32 cellular contexts compared by ENCODE assay signal in genomic region chr17:6047966-6048365, GRCh38.
DNase-seq lines count a peak whose midpoint lies in the region; ATAC-seq and TF ChIP-seq lines count a peak whose summit lies in the region.
"Had no signal": no experiment of that assay in that cellular context is flagged by ENCODE, and none has a peak within 500 bp of the region (broad histone marks: within the 10 kb centered on the region; RNA-seq: fewer than 3 reads in every experiment).

No MANE protein-coding gene starts in this region.

- DNase-seq in AG09319 (ENCODE audit: extremely low read depth, low read depth) (peak; percentile 15), RWPE2 (ENCODE audit: low spot score) (no peak), fibroblast of gingiva (ENCODE audit: low read depth) (peak; percentile 50), COR-L47 (lab: John Stamatoyannopoulos, UW) (no peak)
- DNase-seq: activated CD4-positive, alpha-beta T cell treated with anti-CD3 and anti-CD28 coated beads, Interleukin-2, amount 10 ng/mL, durations not matched to agents 7 days and 5 days; activated gamma-delta T cell; activated naive CD8-positive, alpha-beta T cell treated with anti-CD3 and anti-CD28 coated beads, Interleukin-2, amount 10 ng/mL, durations not matched to agents 7 days and 5 days; activated T-cell treated with anti-CD3 and anti-CD28 coated beads, Interleukin-2, amount 50 U/mL, for 24 hours; DMS53; effector memory CD4-positive, alpha-beta T cell; GOT3; left lung; mesendoderm; naive B cell; NCI-H1048; NCI-H1694 treated with DMSO at 0.1 percent for 48 hours; NCI-H526; occipital lobe; SHP77 treated with DMSO at 0.1 percent for 48 hours; small intestine; stimulated activated naive CD8-positive, alpha-beta T cell treated with anti-CD3 and anti-CD28 coated beads, Interleukin-15, amount 100 ng/mL, for 72 hours; SW 1271; T1000 had no signal

- peak; percentile 31; the same call in 2 of the 3 replicates for ATAC-seq in RWPE2 (ENCODE audit: low read depth)
- ATAC-seq in GM21515 (IDR thresholded peaks at IDR 0.05; ENCODE audit: unreplicated experiment) = no peak
- no peak for ATAC-seq in HG03521 (IDR thresholded peaks at IDR 0.05; ENCODE audit: unreplicated experiment)
- no peak for ATAC-seq in GM21447 (IDR thresholded peaks at IDR 0.05; ENCODE audit: unreplicated experiment)
- ATAC-seq: A549; left lung; stimulated activated naive CD8-positive, alpha-beta T cell treated with anti-CD3 and anti-CD28 coated beads, Interleukin-15, amount 100 ng/mL, for 72 hours had no signal

- peaks cover 12% of the 10 kb centered on the region for H3K4me1 Mint-ChIP-seq in nephron
- H3K4me1 Mint-ChIP-seq: activated CD4-positive, alpha-beta T cell treated with anti-CD3 and anti-CD28 coated beads, Interleukin-2, amount 10 ng/mL, durations not matched to agents 7 days and 5 days; activated naive CD8-positive, alpha-beta T cell treated with anti-CD3 and anti-CD28 coated beads, Interleukin-2, amount 10 ng/mL, durations not matched to agents 7 days and 5 days; IgD-negative memory B cell; naive B cell; stimulated activated naive CD8-positive, alpha-beta T cell treated with anti-CD3 and anti-CD28 coated beads, Interleukin-15, amount 100 ng/mL, for 72 hours had no signal

- TF ChIP-seq CTCF in AG09319 (IDR thresholded peaks at IDR 0.05; ENCODE audit: low read depth, low read length) = no peak
- TF ChIP-seq CTCF in RWPE2 (IDR thresholded peaks at IDR 0.05; ENCODE audit: poor library complexity, severe bottlenecking) = no peak
- no peak for TF ChIP-seq CTCF in nephron (IDR thresholded peaks at IDR 0.05; ENCODE audit: unreplicated experiment in 3 of 3)

- H3K4me3 ChIP-seq in RWPE2 (ENCODE audit: severe bottlenecking) = no peak overlapping the region
- H3K4me3 ChIP-seq: A549, BLaER1, breast epithelium, left lung, vagina had no signal

- H3K27ac ChIP-seq in RWPE2 (ENCODE audit: poor library complexity, severe bottlenecking) = no peak overlapping the region
- H3K27ac ChIP-seq: A549, breast epithelium, left lung, vagina had no signal

- H3K9me3 ChIP-seq in RWPE2 (ENCODE audit: severe bottlenecking) = no peaks in the 10 kb centered on the region
- H3K9me3 ChIP-seq: A549, BLaER1, breast epithelium, left lung, vagina had no signal

- no peaks in the 10 kb centered on the region for H3K36me3 ChIP-seq in RWPE2 (ENCODE audit: low read depth)
- H3K36me3 ChIP-seq: BLaER1, breast epithelium, left lung, vagina had no signal

- peaks cover 24% of the 10 kb centered on the region for H3K27me3 Mint-ChIP-seq in nephron (ENCODE audit: low read depth)

- no peaks in the 10 kb centered on the region for H3K9me3 Mint-ChIP-seq in nephron
- H3K9me3 Mint-ChIP-seq: activated CD4-positive, alpha-beta T cell treated with anti-CD3 and anti-CD28 coated beads, Interleukin-2, amount 10 ng/mL, durations not matched to agents 7 days and 5 days; activated naive CD8-positive, alpha-beta T cell treated with anti-CD3 and anti-CD28 coated beads, Interleukin-2, amount 10 ng/mL, durations not matched to agents 7 days and 5 days; activated T-cell treated with anti-CD3 and anti-CD28 coated beads, Interleukin-2, amount 50 U/mL, for 24 hours; IgD-negative memory B cell; naive B cell; stimulated activated naive CD8-positive, alpha-beta T cell treated with anti-CD3 and anti-CD28 coated beads, Interleukin-15, amount 100 ng/mL, for 72 hours had no signal

- no peak overlapping the region for H3K4me3 Mint-ChIP-seq in nephron
- H3K4me3 Mint-ChIP-seq: activated CD4-positive, alpha-beta T cell treated with anti-CD3 and anti-CD28 coated beads, Interleukin-2, amount 10 ng/mL, durations not matched to agents 7 days and 5 days; activated naive CD8-positive, alpha-beta T cell treated with anti-CD3 and anti-CD28 coated beads, Interleukin-2, amount 10 ng/mL, durations not matched to agents 7 days and 5 days; activated T-cell treated with anti-CD3 and anti-CD28 coated beads, Interleukin-2, amount 50 U/mL, for 24 hours; IgD-negative memory B cell; naive B cell; stimulated activated naive CD8-positive, alpha-beta T cell treated with anti-CD3 and anti-CD28 coated beads, Interleukin-15, amount 100 ng/mL, for 72 hours had no signal

- H3K27ac Mint-ChIP-seq in nephron = peak overlapping the region in 2 of 3 experiments; percentile 43 to 69
- H3K27ac Mint-ChIP-seq: activated CD4-positive, alpha-beta T cell treated with anti-CD3 and anti-CD28 coated beads, Interleukin-2, amount 10 ng/mL, durations not matched to agents 7 days and 5 days; activated naive CD8-positive, alpha-beta T cell treated with anti-CD3 and anti-CD28 coated beads, Interleukin-2, amount 10 ng/mL, durations not matched to agents 7 days and 5 days; activated T-cell treated with anti-CD3 and anti-CD28 coated beads, Interleukin-2, amount 50 U/mL, for 24 hours; IgD-negative memory B cell; stimulated activated naive CD8-positive, alpha-beta T cell treated with anti-CD3 and anti-CD28 coated beads, Interleukin-15, amount 100 ng/mL, for 72 hours had no signal

- H3K27me3 ChIP-seq in RWPE2 (ENCODE audit: insufficient read depth, poor library complexity, severe bottlenecking) = no peaks in the 10 kb centered on the region
- H3K27me3 ChIP-seq: BLaER1, vagina had no signal

- no peaks in the 10 kb centered on the region for H3K36me3 Mint-ChIP-seq in nephron (ENCODE audit: low read depth)
- H3K36me3 Mint-ChIP-seq: activated naive CD8-positive, alpha-beta T cell treated with anti-CD3 and anti-CD28 coated beads, Interleukin-2, amount 10 ng/mL, durations not matched to agents 7 days and 5 days; naive B cell had no signal

- no peaks in the 10 kb centered on the region for H3K4me1 ChIP-seq in RWPE2 (ENCODE audit: insufficient read depth, poor library complexity, severe bottlenecking)
- H3K4me1 ChIP-seq: A549, breast epithelium, left lung, vagina had no signal

Comparison
In these comparisons a context has a peak if more than half of its experiments do, and no peak if none do; other contexts are left out.
1. DNase-seq: peak in AG09319 (single experiment) and fibroblast of gingiva (single experiment); none in RWPE2 (single experiment) and COR-L47 (single experiment).